ENCODE assay signal across 13 cellular contexts in the genomic region with DNA sequence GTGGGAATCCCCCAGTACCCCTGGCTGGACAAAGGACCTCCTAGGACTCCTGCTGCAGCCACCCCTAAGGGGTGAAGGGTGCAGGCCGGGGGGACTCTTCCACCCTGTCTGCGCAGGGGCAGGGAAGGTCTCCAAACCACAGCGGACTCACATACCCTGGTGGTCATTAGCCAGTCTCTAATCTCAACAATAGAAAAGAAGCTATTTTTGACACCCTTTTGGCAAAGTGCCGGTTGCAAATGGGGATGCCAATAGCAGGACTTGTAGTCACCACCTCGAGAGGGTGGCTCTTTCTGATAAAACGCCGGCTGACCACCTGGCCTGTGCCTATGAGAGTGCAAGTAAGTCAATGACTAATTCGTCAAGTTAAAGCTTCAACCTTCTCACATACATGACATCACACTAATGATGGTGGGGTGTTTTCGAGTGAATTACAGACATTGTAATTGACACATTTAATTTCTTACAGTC. TPM values are rescaled to one million over a fixed set of nuclear protein-coding genes. Genes with fewer than 3 reads are reported as not detected.
DNase-seq lines count a peak whose midpoint lies in the region; ATAC-seq and TF ChIP-seq lines count a peak whose summit lies in the region.
"Had no signal": no experiment of that assay in that cellular context is flagged by ENCODE, and none has a peak within 500 bp of the region (broad histone marks: within the 10 kb centered on the region; RNA-seq: fewer than 3 reads in every experiment).

No MANE protein-coding gene starts in this region.

- TF ChIP-seq CTCF in heart right ventricle (IDR thresholded peaks at IDR 0.05): no peak
- TF ChIP-seq CTCF in right atrium auricular region (IDR thresholded peaks at IDR 0.05): no peak
- no peak for TF ChIP-seq CTCF in WERI-Rb-1 (IDR thresholded peaks at IDR 0.05; ENCODE audit: low read depth, low read length)
- TF ChIP-seq CTCF in glutamatergic neuron (IDR thresholded peaks at IDR 0.05; ENCODE audit: partially characterized antibody, unreplicated experiment): no peak
- no peak for TF ChIP-seq CTCF in CD4-positive, alpha-beta T cell (IDR thresholded peaks at IDR 0.05)

- 29 to 43% methylated on average over 9 of the region's 9 CpGs for WGBS in heart right ventricle, 2 donors

- CTCF ChIA-PET in CD4-positive, alpha-beta T cell (lab: Charles Lee): no interaction called here

- H3K4me1 ChIP-seq in heart right ventricle: peaks cover 0 to 27% (median 7%) of the 10 kb centered on the region in 9 donors
- H3K4me1 ChIP-seq in right atrium auricular region: peaks cover 0 to 11% of the 10 kb centered on the region in 2 donors
- H3K4me1 ChIP-seq in effector memory CD4-positive, alpha-beta T cell (ENCODE audit: control insufficient read depth, insufficient read depth, low read length, poor library complexity, severe bottlenecking): no peaks in the 10 kb centered on the region

- H3K4me3 ChIP-seq in heart right ventricle: no peak overlapping the region
- H3K4me3 ChIP-seq in right atrium auricular region: no peak overlapping the region
- no peak overlapping the region for H3K4me3 ChIP-seq in WERI-Rb-1 (ENCODE audit: low read depth, low read length)
- H3K4me3 ChIP-seq in effector memory CD4-positive, alpha-beta T cell (ENCODE audit: insufficient read depth, low read depth, low read length, poor library complexity, severe bottlenecking): no peak overlapping the region
- H3K4me3 ChIP-seq: sigmoid colon had no signal

- H3K27me3 Mint-ChIP-seq in glutamatergic neuron (ENCODE audit: unreplicated experiment): peaks cover 3% of the 10 kb centered on the region
- peaks cover 11% of the 10 kb centered on the region for H3K27me3 Mint-ChIP-seq in CD4-positive, alpha-beta T cell

- H3K9me3 ChIP-seq in heart right ventricle: no peaks in the 10 kb centered on the region
- H3K9me3 ChIP-seq in right atrium auricular region: no peaks in the 10 kb centered on the region
- H3K9me3 ChIP-seq in WERI-Rb-1 (ENCODE audit: severe bottlenecking): peaks cover 1% of the 10 kb centered on the region
- no peaks in the 10 kb centered on the region for H3K9me3 ChIP-seq in effector memory CD4-positive, alpha-beta T cell (ENCODE audit: control insufficient read depth, low read length)
- no peaks in the 10 kb centered on the region for H3K9me3 ChIP-seq in CD4-positive, alpha-beta T cell (ENCODE audit: control insufficient read depth, low read length)
- H3K9me3 ChIP-seq: neutrophil, sigmoid colon had no signal

- intact Hi-C loops in heart right ventricle (cut with DNase I): loop anchor here in 2 of 10 donors (5.0 to 10.0 kb wide), 2 partner anchors 103 to 105 kb away; no protein-coding TSS in a partner anchor
- intact Hi-C loops in CD4-positive, alpha-beta T cell (cut with DNase I, micrococcal nuclease): no loop called here

- H3K27ac Mint-ChIP-seq in glutamatergic neuron (ENCODE audit: unreplicated experiment): peak overlapping the region; percentile 99
- no peak overlapping the region for H3K27ac Mint-ChIP-seq in CD4-positive, alpha-beta T cell
- H3K27ac Mint-ChIP-seq: activated CD8-positive, alpha-beta T cell treated with anti-CD3 and anti-CD28 coated beads, Interleukin-2, amount 10 ng/mL, durations not matched to agents 7 days and 5 days; activated T-helper 2 cell treated with anti-CD3 and anti-CD28 coated beads, Interferon-gamma antibody, Interleukin-2, Interleukin-4, amounts not matched to agents 10 μg/mL and 5 μg/mL and 100 μg/mL, durations not matched to agents 14 hours and 24 hours and 36 hours had no signal

- H3K36me3 ChIP-seq in heart right ventricle (no peaks in the 10 kb centered on the region), right atrium auricular region (no peaks in the 10 kb centered on the region), WERI-Rb-1 (no peaks in the 10 kb centered on the region)
- no peaks in the 10 kb centered on the region for H3K36me3 ChIP-seq in effector memory CD4-positive, alpha-beta T cell (ENCODE audit: control insufficient read depth, insufficient read depth, low read length)
- H3K36me3 ChIP-seq: neutrophil, sigmoid colon had no signal

- no peak overlapping the region for H3K4me3 Mint-ChIP-seq in glutamatergic neuron (ENCODE audit: unreplicated experiment)
- no peak overlapping the region for H3K4me3 Mint-ChIP-seq in CD4-positive, alpha-beta T cell
- H3K4me3 Mint-ChIP-seq: activated CD8-positive, alpha-beta T cell treated with anti-CD3 and anti-CD28 coated beads, Interleukin-2, amount 10 ng/mL, durations not matched to agents 7 days and 5 days had no signal

- POLR2A ChIA-PET in CD4-positive, alpha-beta T cell (lab: Charles Lee): no interaction called here

- DNase-seq in heart right ventricle: peak in 1 of 2 donors; percentile 22
- DNase-seq in right atrium auricular region (ENCODE audit: low spot score): no peak
- no peak for DNase-seq in WERI-Rb-1
- no peak for DNase-seq in glutamatergic neuron
- no peak for DNase-seq in effector memory CD4-positive, alpha-beta T cell
- DNase-seq in KG1 (lab: John Stamatoyannopoulos, UW): no peak
- no peak for DNase-seq in CD4-positive, alpha-beta T cell
- DNase-seq: activated CD8-positive, alpha-beta T cell treated with anti-CD3 and anti-CD28 coated beads, Interleukin-2, amount 10 ng/mL, durations not matched to agents 7 days and 5 days; sigmoid colon; stimulated activated CD4-positive, alpha-beta T cell treated with anti-CD3 and anti-CD28 coated beads, Interleukin-4, amount 100 ng/mL, for 24 hours had no signal

- H3K36me3 Mint-ChIP-seq in glutamatergic neuron (ENCODE audit: unreplicated experiment): no peaks in the 10 kb centered on the region
- no peaks in the 10 kb centered on the region for H3K36me3 Mint-ChIP-seq in CD4-positive, alpha-beta T cell (ENCODE audit: low read depth)

- peaks cover 8% of the 10 kb centered on the region for H3K9me3 Mint-ChIP-seq in glutamatergic neuron (ENCODE audit: unreplicated experiment)
- no peaks in the 10 kb centered on the region for H3K9me3 Mint-ChIP-seq in CD4-positive, alpha-beta T cell
- H3K9me3 Mint-ChIP-seq: activated T-helper 2 cell treated with anti-CD3 and anti-CD28 coated beads, Interferon-gamma antibody, Interleukin-2, Interleukin-4, amounts not matched to agents 10 μg/mL and 5 μg/mL and 100 μg/mL, durations not matched to agents 14 hours and 24 hours and 36 hours had no signal

- H3K27me3 ChIP-seq in heart right ventricle (no peaks in the 10 kb centered on the region), right atrium auricular region (no peaks in the 10 kb centered on the region), WERI-Rb-1 (ENCODE audit: insufficient read depth, low read depth, severe bottlenecking) (no peaks in the 10 kb centered on the region)
- no peaks in the 10 kb centered on the region for H3K27me3 ChIP-seq in effector memory CD4-positive, alpha-beta T cell (replicated peaks; ENCODE audit: control insufficient read depth, insufficient read depth, low read length, poor library complexity, severe bottlenecking)
- H3K27me3 ChIP-seq in CD4-positive, alpha-beta T cell (ENCODE audit: control insufficient read depth, insufficient read depth, low read length): no peaks in the 10 kb centered on the region
- H3K27me3 ChIP-seq: neutrophil, sigmoid colon had no signal

- H3K4me1 Mint-ChIP-seq in glutamatergic neuron (ENCODE audit: low read depth, unreplicated experiment): peaks cover 25% of the 10 kb centered on the region
- no peaks in the 10 kb centered on the region for H3K4me1 Mint-ChIP-seq in CD4-positive, alpha-beta T cell (ENCODE audit: low read depth)

- ATAC-seq in heart right ventricle (peak in 6 of 8 donors; percentile 25 to 71 (median 44)), GM21447 (IDR thresholded peaks at IDR 0.05; ENCODE audit: unreplicated experiment) (no peak)
- no peak for ATAC-seq in CD4-positive, alpha-beta T cell (ENCODE audit: poor library complexity)
- ATAC-seq: activated CD8-positive, alpha-beta T cell treated with anti-CD3 and anti-CD28 coated beads, Interleukin-2, amount 10 ng/mL, durations not matched to agents 7 days and 5 days had no signal

- H3K27ac ChIP-seq in heart right ventricle (no peak overlapping the region), right atrium auricular region (no peak overlapping the region), WERI-Rb-1 (peak overlapping the region; percentile 21; the same call in 1 of the 2 replicates)
- no peak overlapping the region for H3K27ac ChIP-seq in effector memory CD4-positive, alpha-beta T cell (ENCODE audit: insufficient read depth, low read length, poor library complexity, severe bottlenecking)
- H3K27ac ChIP-seq in CD4-positive, alpha-beta T cell (ENCODE audit: low read depth, low read length): no peak overlapping the region
- H3K27ac ChIP-seq: neutrophil, sigmoid colon had no signal

RNA-seq across cellular contexts. Expression of gene DNAH17, which starts 23.0 kb away (rescaled TPM):
- under 1 TPM in 6 of 10 donors, not detected in 4; 0.05 to 0.30 (median 0.09) TPM for total RNA-seq in heart right ventricle
- polyA plus RNA-seq in heart right ventricle: under 1 TPM; 0.07 to 0.14 TPM
- under 1 TPM in 1 of 2 donors, not detected in 1; 0.04 TPM for total RNA-seq in right atrium auricular region
- 1.3 TPM for total RNA-seq in glutamatergic neuron (ENCODE audit: unreplicated experiment)
- under 1 TPM in 1 of 2 experiments, not detected in 1; 0.14 TPM for total RNA-seq in CD4-positive, alpha-beta T cell

Comparison
In these comparisons a context has a peak if more than half of its experiments do, and no peak if none do; other contexts are left out.
1. ATAC-seq: peak in heart right ventricle (6 of 8); none in CD4-positive, alpha-beta T cell (single experiment) and GM21447 (single experiment).